7 cellular contexts compared by ENCODE assay signal in genomic region chr7:1493129-1493528, GRCh38.
"Had no signal": no experiment of that assay in that cellular context is flagged by ENCODE, and none has a peak within 500 bp of the region (broad histone marks: within the 10 kb centered on the region; RNA-seq: fewer than 3 reads in every experiment).

No MANE protein-coding gene starts in this region.

- DNase-seq: GM23248, GOT3, H9, HCEC 1CT, KBM-7 had no signal

- H3K27me3 Mint-ChIP-seq: IgD-negative memory B cell had no signal

- H3K4me3 Mint-ChIP-seq: H9, IgD-negative memory B cell had no signal

- ATAC-seq: HepG2 had no signal

- H3K9me3 Mint-ChIP-seq: H9, IgD-negative memory B cell had no signal

- H3K27ac Mint-ChIP-seq: H9, IgD-negative memory B cell had no signal

- H3K4me1 Mint-ChIP-seq: H9, IgD-negative memory B cell had no signal
